ENCODE assay signal across 1 cellular context in the genomic region with DNA sequence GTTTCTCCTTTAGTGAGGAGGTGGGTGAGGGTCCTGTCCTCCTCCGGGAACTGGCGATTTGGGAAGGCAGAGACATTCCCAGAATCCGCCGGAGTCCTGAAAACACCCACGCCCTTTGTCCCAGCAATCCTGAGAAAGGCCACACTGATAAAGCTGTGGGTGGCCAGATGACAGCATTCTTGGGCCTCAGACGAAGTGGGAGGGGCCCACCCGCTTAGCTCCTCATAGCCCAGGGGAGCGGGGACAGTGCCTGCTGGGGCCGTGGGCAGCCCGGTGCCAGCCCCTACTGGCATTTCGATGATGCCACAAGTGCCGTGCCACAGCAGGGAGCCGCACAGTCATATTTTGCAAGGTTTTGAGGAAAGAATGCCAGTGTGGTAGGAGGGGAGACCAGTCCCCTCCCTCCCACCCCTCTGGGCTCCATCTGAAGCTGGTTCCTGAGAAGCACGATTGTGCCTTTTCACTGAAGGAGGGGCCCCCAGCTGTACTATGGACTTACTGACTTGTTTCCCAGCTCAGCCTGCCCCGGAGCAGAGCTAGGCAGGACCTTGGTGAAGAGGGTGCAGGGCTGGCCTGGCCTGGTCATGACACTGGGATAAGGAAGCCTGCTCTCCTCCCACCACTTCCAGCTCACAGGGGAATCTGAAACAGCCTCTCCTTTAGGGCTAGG.
A peak's percentile ranks its signal among the peaks of the same experiment; 100 is the strongest.
TF ChIP-seq lines count a peak whose summit lies in the region.

No MANE protein-coding gene starts in this region.

TF ChIP-seq in A549, 52 proteins besides CTCF, POLR2A, EP300 and RAD21:
- TF ChIP-seq FOXS1 (CRISPR knock-in tag; IDR thresholded peaks at IDR 0.05) = peak; percentile 66; the same call in 1 of the 2 replicates
- TF ChIP-seq, protein P1, sequence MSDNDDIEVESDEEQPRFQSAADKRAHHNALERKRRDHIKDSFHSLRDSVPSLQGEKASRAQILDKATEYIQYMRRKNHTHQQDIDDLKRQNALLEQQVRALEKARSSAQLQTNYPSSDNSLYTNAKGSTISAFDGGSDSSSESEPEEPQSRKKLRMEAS (IDR thresholded peaks at IDR 0.05) = peak; percentile 74; the same call in 1 of the 2 replicates
- TF ChIP-seq GATA3 (IDR thresholded peaks at IDR 0.05; ENCODE audit: borderline replicate concordance) = peak; percentile 86
- no peak for TF ChIP-seq KDM1A (IDR thresholded peaks at IDR 0.05; ENCODE audit: low read depth)
- peak; percentile 60; the same call in 1 of the 2 replicates for TF ChIP-seq TFCP2L1 (CRISPR knock-in tag; IDR thresholded peaks at IDR 0.05)
- peak; percentile 70 to 76; a peak in 3 of 4 replicates for TF ChIP-seq CEBPB (IDR thresholded peaks at IDR 0.05)
- no peak for TF ChIP-seq KDM5A (IDR thresholded peaks at IDR 0.05)
- TF ChIP-seq JUNB (IDR thresholded peaks at IDR 0.05) = peak; percentile 80
- TF ChIP-seq TP53 (CRISPR knock-in tag; IDR thresholded peaks at IDR 0.05) = no peak
- no peak for TF ChIP-seq PHF8 (IDR thresholded peaks at IDR 0.05; ENCODE audit: borderline replicate concordance, low read depth)
- TF ChIP-seq, protein P2, sequence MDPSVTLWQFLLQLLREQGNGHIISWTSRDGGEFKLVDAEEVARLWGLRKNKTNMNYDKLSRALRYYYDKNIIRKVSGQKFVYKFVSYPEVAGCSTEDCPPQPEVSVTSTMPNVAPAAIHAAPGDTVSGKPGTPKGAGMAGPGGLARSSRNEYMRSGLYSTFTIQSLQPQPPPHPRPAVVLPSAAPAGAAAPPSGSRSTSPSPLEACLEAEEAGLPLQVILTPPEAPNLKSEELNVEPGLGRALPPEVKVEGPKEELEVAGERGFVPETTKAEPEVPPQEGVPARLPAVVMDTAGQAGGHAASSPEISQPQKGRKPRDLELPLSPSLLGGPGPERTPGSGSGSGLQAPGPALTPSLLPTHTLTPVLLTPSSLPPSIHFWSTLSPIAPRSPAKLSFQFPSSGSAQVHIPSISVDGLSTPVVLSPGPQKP (IDR thresholded peaks at IDR 0.05; ENCODE audit: low read depth, low read length) = no peak
- TF ChIP-seq, protein P3, sequence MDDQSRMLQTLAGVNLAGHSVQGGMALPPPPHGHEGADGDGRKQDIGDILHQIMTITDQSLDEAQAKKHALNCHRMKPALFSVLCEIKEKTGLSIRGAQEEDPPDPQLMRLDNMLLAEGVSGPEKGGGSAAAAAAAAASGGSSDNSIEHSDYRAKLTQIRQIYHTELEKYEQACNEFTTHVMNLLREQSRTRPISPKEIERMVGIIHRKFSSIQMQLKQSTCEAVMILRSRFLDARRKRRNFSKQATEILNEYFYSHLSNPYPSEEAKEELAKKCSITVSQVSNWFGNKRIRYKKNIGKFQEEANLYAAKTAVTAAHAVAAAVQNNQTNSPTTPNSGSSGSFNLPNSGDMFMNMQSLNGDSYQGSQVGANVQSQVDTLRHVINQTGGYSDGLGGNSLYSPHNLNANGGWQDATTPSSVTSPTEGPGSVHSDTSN (IDR thresholded peaks at IDR 0.05) = peak; percentile 38; the same call in 1 of the 2 replicates
- no peak for TF ChIP-seq ZC3H11A (IDR thresholded peaks at IDR 0.05)
- TF ChIP-seq, protein P4, sequence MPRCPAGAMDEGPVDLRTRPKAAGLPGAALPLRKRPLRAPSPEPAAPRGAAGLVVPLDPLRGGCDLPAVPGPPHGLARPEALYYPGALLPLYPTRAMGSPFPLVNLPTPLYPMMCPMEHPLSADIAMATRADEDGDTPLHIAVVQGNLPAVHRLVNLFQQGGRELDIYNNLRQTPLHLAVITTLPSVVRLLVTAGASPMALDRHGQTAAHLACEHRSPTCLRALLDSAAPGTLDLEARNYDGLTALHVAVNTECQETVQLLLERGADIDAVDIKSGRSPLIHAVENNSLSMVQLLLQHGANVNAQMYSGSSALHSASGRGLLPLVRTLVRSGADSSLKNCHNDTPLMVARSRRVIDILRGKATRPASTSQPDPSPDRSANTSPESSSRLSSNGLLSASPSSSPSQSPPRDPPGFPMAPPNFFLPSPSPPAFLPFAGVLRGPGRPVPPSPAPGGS (IDR thresholded peaks at IDR 0.05) = no peak; the same call in 2 of the 3 replicates
- no peak for TF ChIP-seq RNF2 (IDR thresholded peaks at IDR 0.05; ENCODE audit: borderline replicate concordance, low read depth)
- TF ChIP-seq FOSL2 (IDR thresholded peaks at IDR 0.05) = no peak; the same call in 1 of the 2 replicates
- peak; percentile 83 for TF ChIP-seq FOSL2 (CRISPR knock-in tag; IDR thresholded peaks at IDR 0.05)
- TF ChIP-seq, protein P5, sequence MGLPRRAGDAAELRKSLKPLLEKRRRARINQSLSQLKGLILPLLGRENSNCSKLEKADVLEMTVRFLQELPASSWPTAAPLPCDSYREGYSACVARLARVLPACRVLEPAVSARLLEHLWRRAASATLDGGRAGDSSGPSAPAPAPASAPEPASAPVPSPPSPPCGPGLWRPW (IDR thresholded peaks at IDR 0.05) = no peak
- no peak for TF ChIP-seq NR3C1 (IDR thresholded peaks at IDR 0.05)
- TF ChIP-seq FOSB (CRISPR knock-in tag; IDR thresholded peaks at IDR 0.05) = no peak; the same call in none of the 2 replicates
- no peak for TF ChIP-seq SREBF2 (IDR thresholded peaks at IDR 0.05)
- no peak for TF ChIP-seq ZFP36 (IDR thresholded peaks at IDR 0.05; ENCODE audit: borderline replicate concordance, partially characterized antibody)
- TF ChIP-seq ESRRA (IDR thresholded peaks at IDR 0.05; ENCODE audit: borderline replicate concordance, low read length) = no peak
- TF ChIP-seq HOXA7 (CRISPR knock-in tag; IDR thresholded peaks at IDR 0.05) = peak; percentile 88; the same call in 1 of the 2 replicates
- TF ChIP-seq EHMT2 (IDR thresholded peaks at IDR 0.05; ENCODE audit: low read depth) = no peak
- TF ChIP-seq, protein P6, sequence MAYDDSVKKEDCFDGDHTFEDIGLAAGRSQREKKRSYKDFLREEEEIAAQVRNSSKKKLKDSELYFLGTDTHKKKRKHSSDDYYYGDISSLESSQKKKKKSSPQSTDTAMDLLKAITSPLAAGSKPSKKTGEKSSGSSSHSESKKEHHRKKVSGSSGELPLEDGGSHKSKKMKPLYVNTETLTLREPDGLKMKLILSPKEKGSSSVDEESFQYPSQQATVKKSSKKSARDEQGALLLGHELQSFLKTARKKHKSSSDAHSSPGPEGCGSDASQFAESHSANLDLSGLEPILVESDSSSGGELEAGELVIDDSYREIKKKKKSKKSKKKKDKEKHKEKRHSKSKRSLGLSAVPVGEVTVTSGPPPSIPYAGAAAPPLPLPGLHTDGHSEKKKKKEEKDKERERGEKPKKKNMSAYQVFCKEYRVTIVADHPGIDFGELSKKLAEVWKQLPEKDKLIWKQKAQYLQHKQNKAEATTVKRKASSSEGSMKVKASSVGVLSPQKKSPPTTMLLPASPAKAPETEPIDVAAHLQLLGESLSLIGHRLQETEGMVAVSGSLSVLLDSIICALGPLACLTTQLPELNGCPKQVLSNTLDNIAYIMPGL (CRISPR knock-in tag; IDR thresholded peaks at IDR 0.05; ENCODE audit: borderline replicate concordance) = no peak
- no peak for TF ChIP-seq POLR2AphosphoS2 (conservative IDR thresholded peaks at IDR 0.05; ENCODE audit: low read length)
- TF ChIP-seq MYC (IDR thresholded peaks at IDR 0.05; ENCODE audit: borderline replicate concordance, low read length) = peak; percentile 54; the same call in 1 of the 2 replicates
- no peak for TF ChIP-seq CBX8 (IDR thresholded peaks at IDR 0.05)
- peak; percentile 91; the same call in 1 of the 2 replicates for TF ChIP-seq HOXB5 (CRISPR knock-in tag; IDR thresholded peaks at IDR 0.05)
- TF ChIP-seq SMC3 (IDR thresholded peaks at IDR 0.05) = peak; percentile 65
- no peak; the same call in 1 of the 2 replicates for TF ChIP-seq MAZ (IDR thresholded peaks at IDR 0.05; ENCODE audit: borderline replicate concordance, low read depth, low read length)
- peak; percentile 91; the same call in 1 of the 2 replicates for TF ChIP-seq RARB (CRISPR knock-in tag; IDR thresholded peaks at IDR 0.05)
- TF ChIP-seq MAFK (IDR thresholded peaks at IDR 0.05; ENCODE audit: partially characterized antibody) = no peak
- no peak for TF ChIP-seq NPAS2 (CRISPR knock-in tag; IDR thresholded peaks at IDR 0.05; ENCODE audit: borderline replicate concordance)
- TF ChIP-seq, protein P7, sequence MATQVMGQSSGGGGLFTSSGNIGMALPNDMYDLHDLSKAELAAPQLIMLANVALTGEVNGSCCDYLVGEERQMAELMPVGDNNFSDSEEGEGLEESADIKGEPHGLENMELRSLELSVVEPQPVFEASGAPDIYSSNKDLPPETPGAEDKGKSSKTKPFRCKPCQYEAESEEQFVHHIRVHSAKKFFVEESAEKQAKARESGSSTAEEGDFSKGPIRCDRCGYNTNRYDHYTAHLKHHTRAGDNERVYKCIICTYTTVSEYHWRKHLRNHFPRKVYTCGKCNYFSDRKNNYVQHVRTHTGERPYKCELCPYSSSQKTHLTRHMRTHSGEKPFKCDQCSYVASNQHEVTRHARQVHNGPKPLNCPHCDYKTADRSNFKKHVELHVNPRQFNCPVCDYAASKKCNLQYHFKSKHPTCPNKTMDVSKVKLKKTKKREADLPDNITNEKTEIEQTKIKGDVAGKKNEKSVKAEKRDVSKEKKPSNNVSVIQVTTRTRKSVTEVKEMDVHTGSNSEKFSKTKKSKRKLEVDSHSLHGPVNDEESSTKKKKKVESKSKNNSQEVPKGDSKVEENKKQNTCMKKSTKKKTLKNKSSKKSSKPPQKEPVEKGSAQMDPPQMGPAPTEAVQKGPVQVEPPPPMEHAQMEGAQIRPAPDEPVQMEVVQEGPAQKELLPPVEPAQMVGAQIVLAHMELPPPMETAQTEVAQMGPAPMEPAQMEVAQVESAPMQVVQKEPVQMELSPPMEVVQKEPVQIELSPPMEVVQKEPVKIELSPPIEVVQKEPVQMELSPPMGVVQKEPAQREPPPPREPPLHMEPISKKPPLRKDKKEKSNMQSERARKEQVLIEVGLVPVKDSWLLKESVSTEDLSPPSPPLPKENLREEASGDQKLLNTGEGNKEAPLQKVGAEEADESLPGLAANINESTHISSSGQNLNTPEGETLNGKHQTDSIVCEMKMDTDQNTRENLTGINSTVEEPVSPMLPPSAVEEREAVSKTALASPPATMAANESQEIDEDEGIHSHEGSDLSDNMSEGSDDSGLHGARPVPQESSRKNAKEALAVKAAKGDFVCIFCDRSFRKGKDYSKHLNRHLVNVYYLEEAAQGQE (IDR thresholded peaks at IDR 0.05) = no peak
- TF ChIP-seq NFE2L2 (conservative IDR thresholded peaks at IDR 0.05; ENCODE audit: low read length) = no peak
- TF ChIP-seq, protein P8, sequence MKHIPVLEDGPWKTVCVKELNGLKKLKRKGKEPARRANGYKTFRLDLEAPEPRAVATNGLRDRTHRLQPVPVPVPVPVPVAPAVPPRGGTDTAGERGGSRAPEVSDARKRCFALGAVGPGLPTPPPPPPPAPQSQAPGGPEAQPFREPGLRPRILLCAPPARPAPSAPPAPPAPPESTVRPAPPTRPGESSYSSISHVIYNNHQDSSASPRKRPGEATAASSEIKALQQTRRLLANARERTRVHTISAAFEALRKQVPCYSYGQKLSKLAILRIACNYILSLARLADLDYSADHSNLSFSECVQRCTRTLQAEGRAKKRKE (CRISPR knock-in tag; IDR thresholded peaks at IDR 0.05; ENCODE audit: low read depth) = peak; percentile 41; the same call in 1 of the 2 replicates
- peak; percentile 94; the same call in 1 of the 2 replicates for TF ChIP-seq EHF (CRISPR knock-in tag; IDR thresholded peaks at IDR 0.05)
- TF ChIP-seq ZNF302 (CRISPR knock-in tag; IDR thresholded peaks at IDR 0.05) = peak; percentile 63
- TF ChIP-seq BHLHE40 (IDR thresholded peaks at IDR 0.05; ENCODE audit: low read depth, low read length) = no peak
- no peak for TF ChIP-seq RCOR1 (IDR thresholded peaks at IDR 0.05; ENCODE audit: low read depth, low read length)
- TF ChIP-seq HEYL (CRISPR knock-in tag; IDR thresholded peaks at IDR 0.05) = peak; percentile 79
- TF ChIP-seq, protein P9, sequence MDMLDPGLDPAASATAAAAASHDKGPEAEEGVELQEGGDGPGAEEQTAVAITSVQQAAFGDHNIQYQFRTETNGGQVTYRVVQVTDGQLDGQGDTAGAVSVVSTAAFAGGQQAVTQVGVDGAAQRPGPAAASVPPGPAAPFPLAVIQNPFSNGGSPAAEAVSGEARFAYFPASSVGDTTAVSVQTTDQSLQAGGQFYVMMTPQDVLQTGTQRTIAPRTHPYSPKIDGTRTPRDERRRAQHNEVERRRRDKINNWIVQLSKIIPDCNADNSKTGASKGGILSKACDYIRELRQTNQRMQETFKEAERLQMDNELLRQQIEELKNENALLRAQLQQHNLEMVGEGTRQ (IDR thresholded peaks at IDR 0.05) = no peak
- no peak for TF ChIP-seq HDAC2 (IDR thresholded peaks at IDR 0.05)
- peak; percentile 96 to 97 for TF ChIP-seq JUN (IDR thresholded peaks at IDR 0.05)
- no peak for TF ChIP-seq CHD4 (IDR thresholded peaks at IDR 0.05; ENCODE audit: borderline replicate concordance)
- TF ChIP-seq CHD2 (IDR thresholded peaks at IDR 0.05; ENCODE audit: low read length, partially characterized antibody) = no peak
- peak; percentile 83; the same call in 1 of the 2 replicates for TF ChIP-seq ZSCAN20 (CRISPR knock-in tag; IDR thresholded peaks at IDR 0.05)
- TF ChIP-seq CBX2 (IDR thresholded peaks at IDR 0.05; ENCODE audit: borderline replicate concordance, low read depth) = no peak
- TF ChIP-seq, protein P10, sequence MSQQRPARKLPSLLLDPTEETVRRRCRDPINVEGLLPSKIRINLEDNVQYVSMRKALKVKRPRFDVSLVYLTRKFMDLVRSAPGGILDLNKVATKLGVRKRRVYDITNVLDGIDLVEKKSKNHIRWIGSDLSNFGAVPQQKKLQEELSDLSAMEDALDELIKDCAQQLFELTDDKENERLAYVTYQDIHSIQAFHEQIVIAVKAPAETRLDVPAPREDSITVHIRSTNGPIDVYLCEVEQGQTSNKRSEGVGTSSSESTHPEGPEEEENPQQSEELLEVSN (IDR thresholded peaks at IDR 0.05; ENCODE audit: borderline replicate concordance, low read depth) = no peak
- peak; percentile 94 for TF ChIP-seq HOXB13 (CRISPR knock-in tag; IDR thresholded peaks at IDR 0.05; ENCODE audit: low read depth)
- TF ChIP-seq RFX5 (IDR thresholded peaks at IDR 0.05) = no peak
